Comparison of ENCODE assay signal across 10 cellular contexts in genomic region chr18:75455249-75456183, GRCh38. TPM values are rescaled to one million over a fixed set of nuclear protein-coding genes. Genes with fewer than 3 reads are reported as not detected.
DNase-seq lines count a peak whose midpoint lies in the region; ATAC-seq, FAIRE-seq and TF ChIP-seq lines count a peak whose summit lies in the region.
"Had no signal": no experiment of that assay in that cellular context is flagged by ENCODE, and none has a peak within 500 bp of the region (broad histone marks: within the 10 kb centered on the region; RNA-seq: fewer than 3 reads in every experiment).

No MANE protein-coding gene starts in this region.

- POLR2A ChIA-PET in activated CD4-positive, alpha-beta T cell treated with anti-CD3 and anti-CD28 coated beads, Interleukin-2, amount 10 ng/mL, durations not matched to agents 7 days and 5 days (lab: Charles Lee) = no interaction called here
- POLR2A ChIA-PET in GM10248 (lab: Yijun Ruan, JAX) = no interaction called here

- FAIRE-seq in GM19239 (lab: Jason Lieb, UNC) = no peak

- no peaks in the 10 kb centered on the region for H3K9me3 ChIP-seq in tibial nerve

- no peaks in the 10 kb centered on the region for H3K27me3 ChIP-seq in tibial nerve

- H3K4me3 ChIP-seq in tibial nerve = peak overlapping the region; percentile 38 to 67 (median 42)

- H3K4me1 Mint-ChIP-seq in activated CD4-positive, alpha-beta T cell treated with anti-CD3 and anti-CD28 coated beads, Interleukin-2, amount 10 ng/mL, durations not matched to agents 7 days and 5 days = peaks cover 3% of the 10 kb centered on the region
- H3K4me1 Mint-ChIP-seq in effector memory CD8-positive, alpha-beta T cell (ENCODE audit: low read depth in 2 of 2) = peaks cover 0 to 2% of the 10 kb centered on the region in 2 donors
- H3K4me1 Mint-ChIP-seq: memory B cell had no signal

- DNase-seq in activated CD4-positive, alpha-beta T cell treated with anti-CD3 and anti-CD28 coated beads, Interleukin-2, amount 10 ng/mL, durations not matched to agents 7 days and 5 days = no peak
- no peak for DNase-seq in activated CD4-positive, alpha-beta T cell treated with anti-CD3 and anti-CD28 coated beads, Interleukin-2, amount 50 U/mL, for 1 hour
- DNase-seq in effector memory CD8-positive, alpha-beta T cell = no peak
- peak; percentile 5 to 18 for DNase-seq in lung microvascular endothelial cell (ENCODE audit: low read depth in 2 of 2)
- no peak for DNase-seq in tibial nerve (ENCODE audit: low spot score in 2 of 2)
- DNase-seq in GM10248 (ENCODE audit: extremely low spot score) = no peak
- DNase-seq in GM19239 (ENCODE audit: insufficient read length, low spot score) = no peak
- DNase-seq in DMS153 (lab: John Stamatoyannopoulos, UW) = no peak

- H3K4me3 Mint-ChIP-seq in activated CD4-positive, alpha-beta T cell treated with anti-CD3 and anti-CD28 coated beads, Interleukin-2, amount 10 ng/mL, durations not matched to agents 7 days and 5 days = peak overlapping the region; percentile 44
- H3K4me3 Mint-ChIP-seq in effector memory CD8-positive, alpha-beta T cell = peak overlapping the region; percentile 61 to 67
- H3K4me3 Mint-ChIP-seq: memory B cell had no signal

- ATAC-seq in effector memory CD8-positive, alpha-beta T cell (replicated peaks) = no peak

- no peak for TF ChIP-seq POLR2A in tibial nerve (IDR thresholded peaks at IDR 0.05)

- TF ChIP-seq EP300 in tibial nerve (IDR thresholded peaks at IDR 0.05) = no peak

- peaks cover 9% of the 10 kb centered on the region for H3K9me3 Mint-ChIP-seq in activated CD4-positive, alpha-beta T cell treated with anti-CD3 and anti-CD28 coated beads, Interleukin-2, amount 10 ng/mL, durations not matched to agents 7 days and 5 days
- no peaks in the 10 kb centered on the region for H3K9me3 Mint-ChIP-seq in effector memory CD8-positive, alpha-beta T cell

- H3K4me1 ChIP-seq in tibial nerve = peaks cover 0 to 6% (median 2%) of the 10 kb centered on the region in 4 donors

- 10 to 14% methylated on average over 43 to 47 of the region's 84 CpGs for WGBS in tibial nerve, 2 donors

- CTCF ChIA-PET in activated CD4-positive, alpha-beta T cell treated with anti-CD3 and anti-CD28 coated beads, Interleukin-2, amount 10 ng/mL, durations not matched to agents 7 days and 5 days (lab: Charles Lee) = no interaction called here
- CTCF ChIA-PET in GM10248 (lab: Yijun Ruan, JAX) = interaction anchor here (1.4 kb wide), 1 partner anchor 13 kb away, joined by 6 read pairs; no protein-coding TSS in a partner anchor

- no peaks in the 10 kb centered on the region for H3K36me3 ChIP-seq in tibial nerve

- peak overlapping the region in 2 of 4 donors; percentile 14 to 57 for H3K27ac ChIP-seq in tibial nerve

- H3K27me3 Mint-ChIP-seq in activated CD4-positive, alpha-beta T cell treated with anti-CD3 and anti-CD28 coated beads, Interleukin-2, amount 10 ng/mL, durations not matched to agents 7 days and 5 days = peaks cover 66% of the 10 kb centered on the region
- H3K27me3 Mint-ChIP-seq in effector memory CD8-positive, alpha-beta T cell = peaks cover 60 to 77% of the 10 kb centered on the region in 2 donors

- H3K36me3 Mint-ChIP-seq in activated CD4-positive, alpha-beta T cell treated with anti-CD3 and anti-CD28 coated beads, Interleukin-2, amount 10 ng/mL, durations not matched to agents 7 days and 5 days (ENCODE audit: low read depth) = no peaks in the 10 kb centered on the region
- H3K36me3 Mint-ChIP-seq in effector memory CD8-positive, alpha-beta T cell (ENCODE audit: insufficient read depth) = no peaks in the 10 kb centered on the region

- TF ChIP-seq CTCF in tibial nerve (IDR thresholded peaks at IDR 0.05) (no peak), GM10248 (IDR thresholded peaks at IDR 0.05; ENCODE audit: control extremely low read depth, extremely low read depth, low read depth, missing control alignments) (no peak)

- H3K27ac Mint-ChIP-seq in activated CD4-positive, alpha-beta T cell treated with anti-CD3 and anti-CD28 coated beads, Interleukin-2, amount 10 ng/mL, durations not matched to agents 7 days and 5 days = no peak overlapping the region
- no peak overlapping the region for H3K27ac Mint-ChIP-seq in effector memory CD8-positive, alpha-beta T cell
- H3K27ac Mint-ChIP-seq: memory B cell had no signal

RNA-seq across cellular contexts. Expression of gene SMIM21, which starts 28.0 kb away (rescaled TPM):
- total RNA-seq in activated CD4-positive, alpha-beta T cell treated with anti-CD3 and anti-CD28 coated beads, Interleukin-2, amount 10 ng/mL, durations not matched to agents 7 days and 5 days = not detected
- not detected in 2 replicates for total RNA-seq in lung microvascular endothelial cell
- total RNA-seq in tibial nerve = not detected
- total RNA-seq: Daoy had no signal

Comparison
In these comparisons a context has a peak if more than half of its experiments do, and no peak if none do; other contexts are left out.
1. DNase-seq: peak in lung microvascular endothelial cell (2 of 2); none in activated CD4-positive, alpha-beta T cell treated with anti-CD3 and anti-CD28 coated beads, Interleukin-2, amount 10 ng/mL, durations not matched to agents 7 days and 5 days (single experiment), activated CD4-positive, alpha-beta T cell treated with anti-CD3 and anti-CD28 coated beads, Interleukin-2, amount 50 U/mL, for 1 hour (single experiment), effector memory CD8-positive, alpha-beta T cell (0 of 3), tibial nerve (0 of 2), GM10248 (single experiment), GM19239 (single experiment) and DMS153 (single experiment).